ENCODE assay signal across 7 cellular contexts in the genomic region with DNA sequence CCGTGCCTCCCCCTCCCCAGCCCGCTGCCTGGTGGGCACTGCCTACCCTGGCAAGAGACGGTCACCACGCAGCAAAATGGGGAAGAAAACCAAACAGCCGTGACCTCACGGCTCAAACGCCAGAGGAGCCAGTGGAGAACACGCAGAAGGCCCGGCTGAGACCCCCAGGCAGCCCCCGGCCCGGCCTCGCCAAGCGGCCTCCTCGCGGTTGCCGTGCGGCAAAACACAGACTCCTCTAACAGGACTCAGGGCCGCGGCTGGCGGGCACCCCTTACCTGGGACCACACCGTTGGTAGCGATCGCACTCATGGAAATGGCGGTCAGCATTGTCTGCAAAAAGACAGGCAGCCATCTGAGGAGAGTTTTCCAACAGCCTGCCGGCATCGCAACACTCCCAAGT.
"Had no signal": no experiment of that assay in that cellular context is flagged by ENCODE, and none has a peak within 500 bp of the region (broad histone marks: within the 10 kb centered on the region; RNA-seq: fewer than 3 reads in every experiment).

No MANE protein-coding gene starts in this region.

- H3K27ac Mint-ChIP-seq: IgD-negative memory B cell had no signal

- H3K9me3 Mint-ChIP-seq: IgD-negative memory B cell had no signal

- H3K4me3 ChIP-seq: K562 had no signal

- H3K27ac ChIP-seq: HL-60 had no signal

- H3K36me3 Mint-ChIP-seq: IgD-negative memory B cell had no signal

- DNase-seq: IMR-90, KBM-7, KG1 had no signal

- ATAC-seq: HepG2, K562 had no signal
